19 cellular contexts compared by ENCODE assay signal in genomic region chr14:60640859-60641721, GRCh38. TPM values are rescaled to one million over a fixed set of nuclear protein-coding genes. Genes with fewer than 3 reads are reported as not detected.
A peak's percentile ranks its signal among the peaks of the same experiment; 100 is the strongest.
DNase-seq lines count a peak whose midpoint lies in the region; ATAC-seq and TF ChIP-seq lines count a peak whose summit lies in the region.
"Had no signal": no experiment of that assay in that cellular context is flagged by ENCODE, and none has a peak within 500 bp of the region (broad histone marks: within the 10 kb centered on the region; RNA-seq: fewer than 3 reads in every experiment).

No MANE protein-coding gene starts in this region.

- peak overlapping the region; percentile 5 for H3K27ac ChIP-seq in thymus (ENCODE audit: low read depth)
- H3K27ac ChIP-seq: heart left ventricle, WERI-Rb-1 had no signal

- H3K9me3 ChIP-seq in thymus (ENCODE audit: control insufficient read depth): no peaks in the 10 kb centered on the region
- H3K9me3 ChIP-seq: heart left ventricle had no signal

- POLR2A ChIA-PET in activated naive CD8-positive, alpha-beta T cell treated with anti-CD3 and anti-CD28 coated beads, Interleukin-2, amount 10 ng/mL, durations not matched to agents 7 days and 5 days (lab: Charles Lee): no interaction called here

- no peak overlapping the region for H3K4me3 ChIP-seq in thymus (ENCODE audit: low read length)

- DNase-seq in activated naive CD8-positive, alpha-beta T cell treated with anti-CD3 and anti-CD28 coated beads, Interleukin-2, amount 10 ng/mL, durations not matched to agents 7 days and 5 days: no peak
- DNase-seq in activated naive CD8-positive, alpha-beta T cell treated with anti-CD3 and anti-CD28 coated beads, Interleukin-2, amount 50 U/mL, for 24 hours: no peak
- DNase-seq in chondrocyte (ENCODE audit: low spot score) (no peak), NCI-H2171 treated with DMSO at 0.1 percent for 48 hours (lab: John Stamatoyannopoulos, UW) (no peak)
- no peak for DNase-seq in activated CD4-positive, CD25-positive, alpha-beta regulatory T cell (lab: John Stamatoyannopoulos, UW)
- DNase-seq: activated CD4-positive, alpha-beta memory T cell treated with anti-CD3 and anti-CD28 coated beads, Interleukin-2, amount 10 ng/mL, durations not matched to agents 7 days and 5 days; activated T-cell treated with anti-CD3 and anti-CD28 coated beads, Interleukin-2, amount 50 U/mL, for 24 hours; C1 segment of cervical spinal cord; GF-D8; heart left ventricle; islet precursor cell; mammary epithelial cell; natural killer cell; WERI-Rb-1 had no signal

- no peaks in the 10 kb centered on the region for H3K36me3 Mint-ChIP-seq in activated naive CD8-positive, alpha-beta T cell treated with anti-CD3 and anti-CD28 coated beads, Interleukin-2, amount 10 ng/mL, durations not matched to agents 7 days and 5 days
- no peaks in the 10 kb centered on the region for H3K36me3 Mint-ChIP-seq in activated naive CD8-positive, alpha-beta T cell treated with anti-CD3 and anti-CD28 coated beads, Interleukin-2, amount 50 U/mL, for 24 hours (ENCODE audit: low read depth)
- H3K36me3 Mint-ChIP-seq in chondrocyte (ENCODE audit: low read depth): peaks cover 45% of the 10 kb centered on the region
- peaks cover 30% of the 10 kb centered on the region for H3K36me3 Mint-ChIP-seq in nephron (ENCODE audit: low read depth)
- H3K36me3 Mint-ChIP-seq: natural killer cell had no signal

- 14% methylated on average over 24 of the region's 24 CpGs for WGBS in thymus

- peaks cover 78% of the 10 kb centered on the region for H3K27me3 ChIP-seq in thymus (ENCODE audit: control insufficient read depth, insufficient read depth)

- peaks cover 12% of the 10 kb centered on the region for H3K4me1 Mint-ChIP-seq in activated naive CD8-positive, alpha-beta T cell treated with anti-CD3 and anti-CD28 coated beads, Interleukin-2, amount 10 ng/mL, durations not matched to agents 7 days and 5 days
- H3K4me1 Mint-ChIP-seq in activated naive CD8-positive, alpha-beta T cell treated with anti-CD3 and anti-CD28 coated beads, Interleukin-2, amount 50 U/mL, for 24 hours: peaks cover 17% of the 10 kb centered on the region
- H3K4me1 Mint-ChIP-seq in chondrocyte (ENCODE audit: low read depth): peaks cover 90% of the 10 kb centered on the region
- H3K4me1 Mint-ChIP-seq in nephron: peaks cover 81% of the 10 kb centered on the region

- peaks cover 95% of the 10 kb centered on the region for H3K27me3 Mint-ChIP-seq in activated naive CD8-positive, alpha-beta T cell treated with anti-CD3 and anti-CD28 coated beads, Interleukin-2, amount 10 ng/mL, durations not matched to agents 7 days and 5 days
- H3K27me3 Mint-ChIP-seq in activated naive CD8-positive, alpha-beta T cell treated with anti-CD3 and anti-CD28 coated beads, Interleukin-2, amount 50 U/mL, for 24 hours: peaks cover 88% of the 10 kb centered on the region
- H3K27me3 Mint-ChIP-seq in chondrocyte (ENCODE audit: low read depth) (no peaks in the 10 kb centered on the region), nephron (ENCODE audit: low read depth) (peaks cover 83% of the 10 kb centered on the region)

- H3K4me1 ChIP-seq in thymus (ENCODE audit: control insufficient read depth, insufficient read depth, low read length): no peaks in the 10 kb centered on the region

- peak overlapping the region; percentile 21 for H3K27ac Mint-ChIP-seq in activated naive CD8-positive, alpha-beta T cell treated with anti-CD3 and anti-CD28 coated beads, Interleukin-2, amount 10 ng/mL, durations not matched to agents 7 days and 5 days
- no peak overlapping the region for H3K27ac Mint-ChIP-seq in activated naive CD8-positive, alpha-beta T cell treated with anti-CD3 and anti-CD28 coated beads, Interleukin-2, amount 50 U/mL, for 24 hours
- peak overlapping the region; percentile 94 for H3K27ac Mint-ChIP-seq in chondrocyte (ENCODE audit: unreplicated experiment)
- H3K27ac Mint-ChIP-seq in nephron: peak overlapping the region; percentile 50 to 90 (median 86)
- H3K27ac Mint-ChIP-seq: activated CD4-positive, alpha-beta memory T cell treated with anti-CD3 and anti-CD28 coated beads, Interleukin-2, amount 10 ng/mL, durations not matched to agents 7 days and 5 days; activated naive CD4-positive, alpha-beta T cell treated with anti-CD3 and anti-CD28 coated beads, Interleukin-2, amount 50 U/mL, for 72 hours; activated T-cell treated with anti-CD3 and anti-CD28 coated beads, Interleukin-2, amount 50 U/mL, for 24 hours; natural killer cell; stimulated activated naive CD8-positive, alpha-beta T cell treated with anti-CD3 and anti-CD28 coated beads, Interleukin-15, Interleukin-2, amounts not matched to agents 100 ng/mL and 50 ng/mL, for 24 hours had no signal

- H3K9me3 Mint-ChIP-seq in activated naive CD8-positive, alpha-beta T cell treated with anti-CD3 and anti-CD28 coated beads, Interleukin-2, amount 10 ng/mL, durations not matched to agents 7 days and 5 days: peaks cover 1% of the 10 kb centered on the region
- no peaks in the 10 kb centered on the region for H3K9me3 Mint-ChIP-seq in activated naive CD8-positive, alpha-beta T cell treated with anti-CD3 and anti-CD28 coated beads, Interleukin-2, amount 50 U/mL, for 24 hours
- no peaks in the 10 kb centered on the region for H3K9me3 Mint-ChIP-seq in chondrocyte (ENCODE audit: low read depth)
- no peaks in the 10 kb centered on the region for H3K9me3 Mint-ChIP-seq in nephron
- H3K9me3 Mint-ChIP-seq: activated CD4-positive, alpha-beta memory T cell treated with anti-CD3 and anti-CD28 coated beads, Interleukin-2, amount 10 ng/mL, durations not matched to agents 7 days and 5 days; activated naive CD4-positive, alpha-beta T cell treated with anti-CD3 and anti-CD28 coated beads, Interleukin-2, amount 50 U/mL, for 72 hours; activated T-cell treated with anti-CD3 and anti-CD28 coated beads, Interleukin-2, amount 50 U/mL, for 24 hours; natural killer cell; stimulated activated naive CD8-positive, alpha-beta T cell treated with anti-CD3 and anti-CD28 coated beads, Interleukin-15, Interleukin-2, amounts not matched to agents 100 ng/mL and 50 ng/mL, for 24 hours had no signal

- H3K36me3 ChIP-seq in thymus (ENCODE audit: control insufficient read depth, insufficient read depth): no peaks in the 10 kb centered on the region
- H3K36me3 ChIP-seq: heart left ventricle, WERI-Rb-1 had no signal

- no peak for ATAC-seq in activated naive CD8-positive, alpha-beta T cell treated with anti-CD3 and anti-CD28 coated beads, Interleukin-2, amount 10 ng/mL, durations not matched to agents 7 days and 5 days (ENCODE audit: low read depth)
- no peak for ATAC-seq in activated naive CD8-positive, alpha-beta T cell treated with anti-CD3 and anti-CD28 coated beads, Interleukin-2, amount 50 U/mL, for 24 hours
- ATAC-seq in esophagus mucosa: no peak
- ATAC-seq: activated naive CD4-positive, alpha-beta T cell treated with anti-CD3 and anti-CD28 coated beads, Interleukin-2, amount 50 U/mL, for 72 hours; heart left ventricle had no signal

- no peak overlapping the region for H3K4me3 Mint-ChIP-seq in activated naive CD8-positive, alpha-beta T cell treated with anti-CD3 and anti-CD28 coated beads, Interleukin-2, amount 10 ng/mL, durations not matched to agents 7 days and 5 days
- no peak overlapping the region for H3K4me3 Mint-ChIP-seq in activated naive CD8-positive, alpha-beta T cell treated with anti-CD3 and anti-CD28 coated beads, Interleukin-2, amount 50 U/mL, for 24 hours
- H3K4me3 Mint-ChIP-seq in chondrocyte (ENCODE audit: unreplicated experiment) (peak overlapping the region; percentile 63), nephron (peak overlapping the region; percentile 70 to 92 (median 84))
- H3K4me3 Mint-ChIP-seq: activated CD4-positive, alpha-beta memory T cell treated with anti-CD3 and anti-CD28 coated beads, Interleukin-2, amount 10 ng/mL, durations not matched to agents 7 days and 5 days; activated T-cell treated with anti-CD3 and anti-CD28 coated beads, Interleukin-2, amount 50 U/mL, for 24 hours; natural killer cell; stimulated activated naive CD8-positive, alpha-beta T cell treated with anti-CD3 and anti-CD28 coated beads, Interleukin-15, Interleukin-2, amounts not matched to agents 100 ng/mL and 50 ng/mL, for 24 hours had no signal

- TF ChIP-seq CTCF in chondrocyte (IDR thresholded peaks at IDR 0.05): no peak
- TF ChIP-seq CTCF in nephron (IDR thresholded peaks at IDR 0.05; ENCODE audit: unreplicated experiment in 3 of 3): no peak

RNA-seq across cellular contexts. Expression of gene SIX1, which starts 8.2 kb away (rescaled TPM):
- total RNA-seq in activated naive CD8-positive, alpha-beta T cell treated with anti-CD3 and anti-CD28 coated beads, Interleukin-2, amount 10 ng/mL, durations not matched to agents 7 days and 5 days: not detected
- total RNA-seq in chondrocyte: 92.0 to 204 TPM (median 94.6 TPM) in 3 replicates
- polyA plus RNA-seq in thymus: 21.4 TPM
- 0.12 TPM for total RNA-seq in esophagus mucosa
- total RNA-seq: activated naive CD4-positive, alpha-beta T cell treated with anti-CD3 and anti-CD28 coated beads, Interleukin-2, amount 50 U/mL, for 72 hours; natural killer cell had no signal
- polyA plus RNA-seq: heart left ventricle had no signal

Comparison
In these comparisons a context has a peak if more than half of its experiments do, and no peak if none do; other contexts are left out.
1. H3K4me3 Mint-ChIP-seq: peak in chondrocyte (single experiment) and nephron (3 of 3); none in activated naive CD8-positive, alpha-beta T cell treated with anti-CD3 and anti-CD28 coated beads, Interleukin-2, amount 10 ng/mL, durations not matched to agents 7 days and 5 days (single experiment) and activated naive CD8-positive, alpha-beta T cell treated with anti-CD3 and anti-CD28 coated beads, Interleukin-2, amount 50 U/mL, for 24 hours (single experiment).
2. RNA of gene SIX1, which starts 8.2 kb away (total RNA-seq): 92.0 to 204 TPM in chondrocyte; 0.12 TPM in esophagus mucosa (single experiment) and not detected in activated naive CD8-positive, alpha-beta T cell treated with anti-CD3 and anti-CD28 coated beads, Interleukin-2, amount 10 ng/mL, durations not matched to agents 7 days and 5 days; every median in the first group is over 10 times any median in the second.